Comparison of ENCODE assay signal across 9 cellular contexts in genomic region chr3:178001670-178002101, GRCh38.
A peak's percentile ranks its signal among the peaks of the same experiment; 100 is the strongest.
DNase-seq lines count a peak whose midpoint lies in the region; ATAC-seq and TF ChIP-seq lines count a peak whose summit lies in the region.
"Had no signal": no experiment of that assay in that cellular context is flagged by ENCODE, and none has a peak within 500 bp of the region (broad histone marks: within the 10 kb centered on the region; RNA-seq: fewer than 3 reads in every experiment).

No MANE protein-coding gene starts in this region.

- TF ChIP-seq CTCF in right atrium auricular region (IDR thresholded peaks at IDR 0.05) (no peak), coronary artery (IDR thresholded peaks at IDR 0.05) (no peak)
- no peak for TF ChIP-seq CTCF in activated CD8-positive, alpha-beta T cell treated with anti-CD3 and anti-CD28 coated beads for 36 hours (IDR thresholded peaks at IDR 0.05)

- no peaks in the 10 kb centered on the region for H3K27me3 ChIP-seq in right atrium auricular region
- H3K27me3 ChIP-seq in thymus (ENCODE audit: control insufficient read depth, insufficient read depth): no peaks in the 10 kb centered on the region
- H3K27me3 ChIP-seq: heart right ventricle had no signal

- CTCF ChIA-PET in activated CD8-positive, alpha-beta T cell treated with anti-CD3 and anti-CD28 coated beads for 36 hours (lab: Charles Lee): no interaction called here

- H3K27ac Mint-ChIP-seq in activated CD8-positive, alpha-beta T cell treated with anti-CD3 and anti-CD28 coated beads for 36 hours: peak overlapping the region; percentile 92

- H3K4me1 ChIP-seq in right atrium auricular region (no peaks in the 10 kb centered on the region), thymus (ENCODE audit: control insufficient read depth, insufficient read depth, low read length) (peaks cover 3% of the 10 kb centered on the region)

- POLR2A ChIA-PET in activated CD8-positive, alpha-beta T cell treated with anti-CD3 and anti-CD28 coated beads for 36 hours (lab: Charles Lee): interaction anchor here (0.6 kb wide), 2 partner anchors 19 to 642 kb away, joined by 3 to 4 read pairs; no protein-coding TSS in a partner anchor

- 88% methylated on average over 1 of the region's 1 CpG for WGBS in thymus

- H3K36me3 ChIP-seq in right atrium auricular region: no peaks in the 10 kb centered on the region
- H3K36me3 ChIP-seq in thymus (ENCODE audit: control insufficient read depth, insufficient read depth): no peaks in the 10 kb centered on the region
- H3K36me3 ChIP-seq: heart right ventricle had no signal

- H3K27ac ChIP-seq in right atrium auricular region (no peak overlapping the region), thymus (ENCODE audit: low read depth) (peak overlapping the region; percentile 58), coronary artery (no peak overlapping the region)

- H3K9me3 Mint-ChIP-seq in activated CD8-positive, alpha-beta T cell treated with anti-CD3 and anti-CD28 coated beads for 36 hours: peaks cover 33% of the 10 kb centered on the region

- H3K4me3 ChIP-seq in right atrium auricular region (no peak overlapping the region), thymus (ENCODE audit: low read length) (no peak overlapping the region), coronary artery (no peak overlapping the region)
- H3K4me3 ChIP-seq: heart right ventricle had no signal

- H3K9me3 ChIP-seq in right atrium auricular region: peaks cover 0 to 10% of the 10 kb centered on the region in 2 donors
- H3K9me3 ChIP-seq in thymus (ENCODE audit: control insufficient read depth): no peaks in the 10 kb centered on the region

- peaks cover 57% of the 10 kb centered on the region for H3K4me1 Mint-ChIP-seq in activated CD8-positive, alpha-beta T cell treated with anti-CD3 and anti-CD28 coated beads for 36 hours (ENCODE audit: low read depth)

- intact Hi-C loops in Right ventricle myocardium inferior (cut with DNase I): no loop called here
- intact Hi-C loops in activated CD8-positive, alpha-beta T cell treated with anti-CD3 and anti-CD28 coated beads for 36 hours (cut with micrococcal nuclease): no loop called here

- peak; percentile 16 for ATAC-seq in Right ventricle myocardium inferior
- peak; percentile 98 for ATAC-seq in HG03097 (IDR thresholded peaks at IDR 0.05; ENCODE audit: low FRiP score, unreplicated experiment)
- ATAC-seq in activated CD8-positive, alpha-beta T cell treated with anti-CD3 and anti-CD28 coated beads for 36 hours: peak; percentile 91

- DNase-seq in Right ventricle myocardium inferior (ENCODE audit: missing footprints) (no peak), right atrium auricular region (ENCODE audit: low spot score) (no peak), NCI-H146 treated with DMSO at 0.1 percent for 48 hours (lab: John Stamatoyannopoulos, UW; ENCODE audit: unreplicated experiment) (no peak), coronary artery (ENCODE audit: low spot score) (no peak), epidermal melanocyte (ENCODE audit: insufficient read length, low spot score) (no peak)
- DNase-seq in activated CD8-positive, alpha-beta T cell treated with anti-CD3 and anti-CD28 coated beads for 36 hours: peak; percentile 65
- DNase-seq: heart right ventricle had no signal

- peak overlapping the region; percentile 1 for H3K4me3 Mint-ChIP-seq in activated CD8-positive, alpha-beta T cell treated with anti-CD3 and anti-CD28 coated beads for 36 hours

- H3K36me3 Mint-ChIP-seq in activated CD8-positive, alpha-beta T cell treated with anti-CD3 and anti-CD28 coated beads for 36 hours (ENCODE audit: low read depth): peaks cover 25% of the 10 kb centered on the region

- H3K27me3 Mint-ChIP-seq in activated CD8-positive, alpha-beta T cell treated with anti-CD3 and anti-CD28 coated beads for 36 hours: no peaks in the 10 kb centered on the region

Comparison
In these comparisons a context has a peak if more than half of its experiments do, and no peak if none do; other contexts are left out.
1. ATAC-seq: peak in every context shown above with its lines; median percentile 98 in HG03097; 91 in activated CD8-positive, alpha-beta T cell treated with anti-CD3 and anti-CD28 coated beads for 36 hours; 16 in Right ventricle myocardium inferior.